ENCODE assay signal across 25 cellular contexts in the genomic region with DNA sequence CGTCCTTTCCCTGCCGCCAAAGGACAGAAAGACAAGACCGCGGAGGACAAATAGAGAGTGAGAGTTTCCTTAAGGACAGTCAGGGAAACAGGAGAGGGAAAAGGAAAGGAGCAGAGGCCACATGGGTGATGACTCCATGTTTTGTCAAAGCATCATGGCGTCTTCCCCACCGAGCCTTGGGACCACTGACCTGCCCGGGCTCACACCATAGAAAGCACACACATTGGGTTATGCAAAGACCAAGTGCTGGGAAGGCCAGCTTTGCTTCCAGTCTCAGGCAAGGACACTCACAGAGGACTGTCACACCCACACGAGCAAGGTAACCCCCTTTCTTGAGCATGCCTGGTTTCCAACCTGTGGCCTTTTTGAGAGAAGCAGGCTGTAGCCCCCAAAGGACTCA. TPM values are rescaled to one million over a fixed set of nuclear protein-coding genes. Genes with fewer than 3 reads are reported as not detected.
DNase-seq lines count a peak whose midpoint lies in the region; ATAC-seq and TF ChIP-seq lines count a peak whose summit lies in the region.
"Had no signal": no experiment of that assay in that cellular context is flagged by ENCODE, and none has a peak within 500 bp of the region (broad histone marks: within the 10 kb centered on the region; RNA-seq: fewer than 3 reads in every experiment).

No MANE protein-coding gene starts in this region.

- peak; percentile 33 for DNase-seq in activated CD8-positive, alpha-beta memory T cell treated with anti-CD3 and anti-CD28 coated beads, Interleukin-2, amount 10 ng/mL, durations not matched to agents 7 days and 5 days
- no peak for DNase-seq in activated CD8-positive, alpha-beta memory T cell treated with anti-CD3 and anti-CD28 coated beads, Interleukin-2, amount 50 U/mL, for 48 hours
- DNase-seq in WERI-Rb-1 (no peak), right lobe of liver (no peak), stomach (peak; percentile 16), SHP77 (lab: John Stamatoyannopoulos, UW) (no peak)
- DNase-seq: 8988T; ACHN; AML-193; BE2C; CD4-positive, alpha-beta T cell; CD8-positive, alpha-beta memory T cell; DMS 273 treated with DMSO at 0.1 percent for 48 hours; DMS79; EL; GDM1; GM23248; H7; HCEC 1CT had no signal

- H3K27ac ChIP-seq in WERI-Rb-1 (no peak overlapping the region), right lobe of liver (peak overlapping the region in 2 of 3 donors; percentile 20 to 63), stomach (no peak overlapping the region)
- H3K27ac ChIP-seq: A549; BLaER1 treated with 17β-estradiol and CSF1 and Interleukin-3, amounts not matched to agents 10 nM and 100 nM; GM23248 had no signal

- ATAC-seq in activated CD8-positive, alpha-beta memory T cell treated with anti-CD3 and anti-CD28 coated beads, Interleukin-2, amount 10 ng/mL, durations not matched to agents 7 days and 5 days: no peak
- no peak for ATAC-seq in right lobe of liver
- no peak for ATAC-seq in HG02840 (IDR thresholded peaks at IDR 0.05; ENCODE audit: low FRiP score, unreplicated experiment)
- ATAC-seq: A549, GM12878 had no signal

- no peaks in the 10 kb centered on the region for H3K36me3 Mint-ChIP-seq in activated CD8-positive, alpha-beta memory T cell treated with anti-CD3 and anti-CD28 coated beads, Interleukin-2, amount 10 ng/mL, durations not matched to agents 7 days and 5 days
- H3K36me3 Mint-ChIP-seq: CD14-positive monocyte; CD8-positive, alpha-beta memory T cell had no signal

- H3K4me3 Mint-ChIP-seq in activated CD8-positive, alpha-beta memory T cell treated with anti-CD3 and anti-CD28 coated beads, Interleukin-2, amount 10 ng/mL, durations not matched to agents 7 days and 5 days: no peak overlapping the region
- H3K4me3 Mint-ChIP-seq: CD14-positive monocyte; CD4-positive, alpha-beta T cell; CD8-positive, alpha-beta memory T cell had no signal

- H3K4me1 ChIP-seq in right lobe of liver: no peaks in the 10 kb centered on the region
- peaks cover 0 to 11% (median 3%) of the 10 kb centered on the region in 4 donors for H3K4me1 ChIP-seq in stomach
- H3K4me1 ChIP-seq: A549, BE2C had no signal

- no peaks in the 10 kb centered on the region for H3K9me3 Mint-ChIP-seq in activated CD8-positive, alpha-beta memory T cell treated with anti-CD3 and anti-CD28 coated beads, Interleukin-2, amount 10 ng/mL, durations not matched to agents 7 days and 5 days (ENCODE audit: low read depth)
- H3K9me3 Mint-ChIP-seq: CD4-positive, alpha-beta T cell had no signal

- WGBS in right lobe of liver (ENCODE audit: insufficient coverage, low coverage, low lambda C conversion rate, missing lambda C conversion rate): 54% methylated on average over 5 of the region's 8 CpGs
- 90 to 95% (median 92%) methylated on average over 8 of the region's 8 CpGs for WGBS in stomach, 5 donors

- H3K27me3 Mint-ChIP-seq in activated CD8-positive, alpha-beta memory T cell treated with anti-CD3 and anti-CD28 coated beads, Interleukin-2, amount 10 ng/mL, durations not matched to agents 7 days and 5 days: peaks cover 19% of the 10 kb centered on the region

- H3K27ac Mint-ChIP-seq in activated CD8-positive, alpha-beta memory T cell treated with anti-CD3 and anti-CD28 coated beads, Interleukin-2, amount 10 ng/mL, durations not matched to agents 7 days and 5 days: no peak overlapping the region
- H3K27ac Mint-ChIP-seq: CD14-positive monocyte; CD4-positive, alpha-beta T cell; CD8-positive, alpha-beta memory T cell had no signal

- no peak for TF ChIP-seq EP300 in stomach (IDR thresholded peaks at IDR 0.05)

- CTCF ChIA-PET in activated CD8-positive, alpha-beta memory T cell treated with anti-CD3 and anti-CD28 coated beads, Interleukin-2, amount 10 ng/mL, durations not matched to agents 7 days and 5 days (lab: Charles Lee): interaction anchor here (2.3 kb wide), 1 partner anchor 33 kb away, joined by 8 read pairs; no protein-coding TSS in a partner anchor

- no peaks in the 10 kb centered on the region for H3K9me3 ChIP-seq in WERI-Rb-1 (ENCODE audit: severe bottlenecking)
- H3K9me3 ChIP-seq in right lobe of liver: no peaks in the 10 kb centered on the region
- no peaks in the 10 kb centered on the region for H3K9me3 ChIP-seq in stomach
- H3K9me3 ChIP-seq: A549; BE2C; BLaER1 treated with 17β-estradiol and CSF1 and Interleukin-3, amounts not matched to agents 10 nM and 100 nM had no signal

- intact Hi-C loops in right lobe of liver (cut with DNase I): no loop called here
- intact Hi-C loops in stomach (cut with DNase I; ENCODE audit: low total_unique reads): no loop called here

- H3K36me3 ChIP-seq in WERI-Rb-1 (no peaks in the 10 kb centered on the region), right lobe of liver (no peaks in the 10 kb centered on the region), stomach (no peaks in the 10 kb centered on the region)
- H3K36me3 ChIP-seq: BE2C; BLaER1 treated with 17β-estradiol and CSF1 and Interleukin-3, amounts not matched to agents 10 nM and 100 nM had no signal

- no peaks in the 10 kb centered on the region for H3K27me3 ChIP-seq in WERI-Rb-1 (ENCODE audit: insufficient read depth, low read depth, severe bottlenecking)
- no peaks in the 10 kb centered on the region for H3K27me3 ChIP-seq in right lobe of liver
- no peaks in the 10 kb centered on the region for H3K27me3 ChIP-seq in stomach
- H3K27me3 ChIP-seq: BE2C; BLaER1 treated with 17β-estradiol and CSF1 and Interleukin-3, amounts not matched to agents 10 nM and 100 nM had no signal

- TF ChIP-seq POLR2A in right lobe of liver (IDR thresholded peaks at IDR 0.05): no peak
- no peak for TF ChIP-seq POLR2A in stomach (IDR thresholded peaks at IDR 0.05)

- peak overlapping the region; percentile 27 for H3K4me3 ChIP-seq in WERI-Rb-1 (ENCODE audit: low read depth, low read length)
- no peak overlapping the region for H3K4me3 ChIP-seq in right lobe of liver
- H3K4me3 ChIP-seq in stomach: no peak overlapping the region
- H3K4me3 ChIP-seq: A549; BLaER1 treated with 17β-estradiol and CSF1 and Interleukin-3, amounts not matched to agents 10 nM and 100 nM; GM12878; GM23248 had no signal

- TF ChIP-seq CTCF in WERI-Rb-1 (IDR thresholded peaks at IDR 0.05; ENCODE audit: low read depth, low read length) (no peak), right lobe of liver (IDR thresholded peaks at IDR 0.05) (no peak), stomach (IDR thresholded peaks at IDR 0.05) (no peak)

- peaks cover 6% of the 10 kb centered on the region for H3K4me1 Mint-ChIP-seq in activated CD8-positive, alpha-beta memory T cell treated with anti-CD3 and anti-CD28 coated beads, Interleukin-2, amount 10 ng/mL, durations not matched to agents 7 days and 5 days
- H3K4me1 Mint-ChIP-seq: CD14-positive monocyte; CD8-positive, alpha-beta memory T cell had no signal

RNA-seq across cellular contexts. Expression of gene HABP2, which starts 23.3 kb away (rescaled TPM):
- total RNA-seq in activated CD8-positive, alpha-beta memory T cell treated with anti-CD3 and anti-CD28 coated beads, Interleukin-2, amount 10 ng/mL, durations not matched to agents 7 days and 5 days: not detected
- total RNA-seq in right lobe of liver (100 to 1,000 TPM; 162 to 705 (median 372) TPM), stomach (10 to 100 TPM in 1 of 5 donors, 1 to 10 TPM in 2, not detected in 2; 2.0 to 11.4 (median 2.2) TPM)
- 1 to 10 TPM in 2 of 3 donors, under 1 TPM in 1; 0.76 to 9.2 (median 5.3) TPM for polyA plus RNA-seq in stomach
- total RNA-seq: CD4-positive, alpha-beta T cell; CD8-positive, alpha-beta memory T cell; GM23248; H1; H7 had no signal
- polyA plus RNA-seq: CD14-positive monocyte; CD8-positive, alpha-beta memory T cell; GM12878; GM23248; H1 had no signal

Comparison
In these comparisons a context has a peak if more than half of its experiments do, and no peak if none do; other contexts are left out.
1. DNase-seq: peak in activated CD8-positive, alpha-beta memory T cell treated with anti-CD3 and anti-CD28 coated beads, Interleukin-2, amount 10 ng/mL, durations not matched to agents 7 days and 5 days (single experiment) and stomach (single experiment); none in activated CD8-positive, alpha-beta memory T cell treated with anti-CD3 and anti-CD28 coated beads, Interleukin-2, amount 50 U/mL, for 48 hours (single experiment), WERI-Rb-1 (single experiment), right lobe of liver (0 of 3) and SHP77 (0 of 2).
2. H3K27ac ChIP-seq: peak in right lobe of liver (2 of 3); none in WERI-Rb-1 (single experiment) and stomach (0 of 5).
3. RNA of gene HABP2, which starts 23.3 kb away (total RNA-seq): 162 to 705 TPM in right lobe of liver; 2.0 to 11.4 TPM in stomach and not detected in activated CD8-positive, alpha-beta memory T cell treated with anti-CD3 and anti-CD28 coated beads, Interleukin-2, amount 10 ng/mL, durations not matched to agents 7 days and 5 days; every median in the first group is over 10 times any median in the second.